Comparison of ENCODE assay signal across 8 cellular contexts in the genomic region with DNA sequence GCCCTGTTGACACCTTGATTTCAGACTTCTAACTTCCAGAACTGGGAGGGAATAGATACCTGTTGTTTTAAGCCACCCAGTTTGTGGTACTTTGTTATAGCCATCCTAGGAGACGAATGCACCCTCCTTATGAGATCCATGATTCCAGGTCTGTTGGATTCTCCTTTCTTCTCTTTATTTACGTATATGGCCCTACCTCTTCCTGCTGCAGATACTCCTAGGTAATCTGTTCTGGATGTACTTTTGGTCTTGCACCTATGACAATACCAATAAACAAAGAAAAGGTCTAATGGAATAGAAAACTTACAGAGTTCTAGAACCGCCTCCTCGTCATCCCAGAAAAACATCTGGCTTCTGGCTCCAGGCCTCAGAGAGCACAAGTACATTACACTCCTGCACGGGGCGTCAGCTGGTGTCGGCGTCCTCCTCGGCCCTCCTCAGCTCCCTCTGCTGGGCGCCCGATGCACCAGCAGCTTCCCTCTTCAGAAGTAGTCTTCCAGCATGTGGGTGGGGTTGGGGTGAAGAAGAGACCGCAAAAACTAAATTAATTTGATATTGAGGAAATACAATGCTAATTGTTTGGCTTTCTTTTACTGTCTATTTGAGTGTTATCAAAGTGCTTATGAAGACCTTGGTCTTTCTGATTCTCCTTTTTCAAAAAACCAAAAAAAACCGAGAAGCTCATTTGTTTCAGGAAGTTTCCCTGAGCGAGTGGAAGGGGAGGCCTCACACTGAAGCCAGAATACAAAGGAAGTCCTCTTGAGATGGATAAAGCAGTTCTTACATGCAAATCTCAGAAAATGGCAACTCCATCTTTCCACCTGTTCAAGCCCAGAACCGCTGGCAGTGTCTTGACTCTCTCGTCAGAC. TPM values are rescaled to one million over a fixed set of nuclear protein-coding genes. Genes with fewer than 3 reads are reported as not detected.
DNase-seq lines count a peak whose midpoint lies in the region; ATAC-seq lines count a peak whose summit lies in the region.

No MANE protein-coding gene starts in this region.

- peak; percentile 76 for DNase-seq in ACHN
- DNase-seq in NCI-H748 (lab: John Stamatoyannopoulos, UW; ENCODE audit: unreplicated experiment), result peak; percentile 82
- DNase-seq in activated CD4-positive, alpha-beta T cell treated with anti-CD3 and anti-CD28 coated beads, Interleukin-2, amount 50 U/mL, for 24 hours (ENCODE audit: low read depth in 1 of 2, low spot score in 1 of 2), result peak; percentile 39 to 57
- peak; percentile 88 for DNase-seq in dermis blood vessel endothelial cell
- peak; percentile 65 for DNase-seq in midbrain (lab: John Stamatoyannopoulos, UW)
- DNase-seq in stimulated activated CD8-positive, alpha-beta memory T cell treated with anti-CD3 and anti-CD28 coated beads, Interleukin-4, amount 100 ng/mL, for 1 hour (ENCODE audit: low read depth in 2 of 2, low spot score in 1 of 2), result peak; percentile 34 to 60

- in situ Hi-C loops in ACHN (cut with HindIII; ENCODE audit: low pct_ligation_motif_present, low pct_unique_long_range_greater_than_20kb, low sequenced_read_pairs), result no loop called here

- ATAC-seq in GM18520 (IDR thresholded peaks at IDR 0.05; ENCODE audit: unreplicated experiment) (peak; percentile 61), HG03045 (IDR thresholded peaks at IDR 0.05; ENCODE audit: unreplicated experiment) (peak; percentile 87)

RNA-seq across cellular contexts. Expression of gene ATXN1, which starts 9.7 kb away (rescaled TPM):
- total RNA-seq in dermis blood vessel endothelial cell, result 14.3 and 15.3 TPM in 2 replicates

Comparison
In these comparisons a context has a peak if more than half of its experiments do, and no peak if none do; other contexts are left out.
1. Peak in every context shown above with its lines: DNase-seq and ATAC-seq.